In the genomic region with DNA sequence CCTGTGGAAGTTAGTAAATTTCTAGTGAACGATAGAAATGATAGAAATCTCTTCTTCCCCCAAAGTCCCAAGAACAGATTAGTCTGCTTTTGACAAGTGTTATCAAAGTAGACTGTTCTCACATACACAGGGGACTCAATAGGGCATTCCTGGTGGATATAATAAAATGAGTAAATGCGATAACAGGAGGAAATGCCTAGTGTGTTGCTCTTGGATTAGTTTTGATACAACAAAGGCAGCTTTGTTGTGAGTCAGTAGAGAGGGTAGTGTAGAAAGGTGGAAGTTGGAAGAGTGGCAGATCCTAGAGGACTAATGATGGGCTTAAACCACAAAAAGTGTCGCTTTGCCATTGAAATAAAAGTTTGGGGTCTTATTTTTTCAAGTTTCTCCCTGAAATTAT, we compare ENCODE assay signal across 12 cellular contexts. TPM values are rescaled to one million over a fixed set of nuclear protein-coding genes. Genes with fewer than 3 reads are reported as not detected.
DNase-seq lines count a peak whose midpoint lies in the region; ATAC-seq, FAIRE-seq and TF ChIP-seq lines count a peak whose summit lies in the region.
"Had no signal": no experiment of that assay in that cellular context is flagged by ENCODE, and none has a peak within 500 bp of the region (broad histone marks: within the 10 kb centered on the region; RNA-seq: fewer than 3 reads in every experiment).

No MANE protein-coding gene starts in this region.

- FAIRE-seq in bronchial epithelial cell (lab: Jason Lieb, UNC): no peak

- no peak for TF ChIP-seq CTCF in BE2C (IDR thresholded peaks at IDR 0.05; ENCODE audit: low read depth, low read length)
- TF ChIP-seq CTCF in bronchial epithelial cell (IDR thresholded peaks at IDR 0.05; ENCODE audit: insufficient read depth, low read length, severe bottlenecking): no peak
- TF ChIP-seq CTCF in GM10266 (IDR thresholded peaks at IDR 0.05; ENCODE audit: control insufficient read depth, insufficient read depth, low read depth, missing control alignments): no peak

- DNase-seq in BE2C (no peak), LoVo (ENCODE audit: low spot score) (peak; percentile 68), bronchial epithelial cell (ENCODE audit: low read depth) (peak; percentile 22), NCI-H510A (lab: John Stamatoyannopoulos, UW) (no peak), GM10266 (ENCODE audit: extremely low spot score) (no peak)
- DNase-seq: central memory CD4-positive, alpha-beta T cell; upper lobe of left lung had no signal

- no peaks in the 10 kb centered on the region for H3K9me3 ChIP-seq in BE2C
- no peaks in the 10 kb centered on the region for H3K9me3 ChIP-seq in mucosa of rectum (ENCODE audit: control insufficient read depth in 2 of 2, low read length in 2 of 2)
- H3K9me3 ChIP-seq: prostate gland, upper lobe of left lung had no signal

- peak overlapping the region; percentile 20; the same call in 1 of the 2 replicates for H3K4me3 ChIP-seq in BE2C (ENCODE audit: low read depth, low read length)
- no peak overlapping the region for H3K4me3 ChIP-seq in bronchial epithelial cell (ENCODE audit: low read depth, low read length)
- no peak overlapping the region for H3K4me3 ChIP-seq in mucosa of rectum (ENCODE audit: low read length in 2 of 2)
- H3K4me3 ChIP-seq: BLaER1, prostate gland, upper lobe of left lung had no signal

- H3K9ac ChIP-seq in mucosa of rectum (ENCODE audit: low read depth in 1 of 2, low read length in 2 of 2): no peak overlapping the region
- H3K9ac ChIP-seq: BLaER1 had no signal

- H3K27me3 ChIP-seq in BE2C (no peaks in the 10 kb centered on the region), bronchial epithelial cell (ENCODE audit: control insufficient read depth, insufficient read depth, low read length) (no peaks in the 10 kb centered on the region), mucosa of rectum (ENCODE audit: control insufficient read depth in 2 of 2, insufficient read depth in 2 of 2, low read length in 2 of 2) (no peaks in the 10 kb centered on the region)
- H3K27me3 ChIP-seq: upper lobe of left lung had no signal

- peak overlapping the region; percentile 35 to 72 for H3K27ac ChIP-seq in mucosa of rectum (ENCODE audit: low read depth in 2 of 2, low read length in 2 of 2)
- H3K27ac ChIP-seq: BLaER1, upper lobe of left lung had no signal

- peaks cover 13% of the 10 kb centered on the region for H3K4me1 ChIP-seq in BE2C
- peaks cover 15 to 45% of the 10 kb centered on the region in 2 donors for H3K4me1 ChIP-seq in mucosa of rectum (ENCODE audit: control insufficient read depth in 2 of 2, insufficient read depth in 2 of 2, low read length in 2 of 2)
- H3K4me1 ChIP-seq: prostate gland had no signal

- ATAC-seq in GM18517 (IDR thresholded peaks at IDR 0.05; ENCODE audit: unreplicated experiment) (no peak), GM21360 (IDR thresholded peaks at IDR 0.05; ENCODE audit: unreplicated experiment) (no peak)

- no peaks in the 10 kb centered on the region; the same call in 1 of the 2 replicates for H3K36me3 ChIP-seq in BE2C
- no peaks in the 10 kb centered on the region for H3K36me3 ChIP-seq in bronchial epithelial cell (ENCODE audit: control insufficient read depth, insufficient read depth, low read length)
- H3K36me3 ChIP-seq in mucosa of rectum (ENCODE audit: control insufficient read depth in 2 of 2, insufficient read depth in 2 of 2, low read length in 2 of 2): peaks cover 0 to 4% of the 10 kb centered on the region in 2 donors
- H3K36me3 ChIP-seq: BLaER1, prostate gland, upper lobe of left lung had no signal

RNA-seq across cellular contexts. Expression of a gene that starts 43.5 kb away (rescaled TPM):
- polyA plus RNA-seq in BE2C (2012; ENCODE audit: insufficient read depth, insufficient read length, low read depth): 28.5 TPM
- 45.0 and 96.9 TPM in 2 replicates for total RNA-seq in bronchial epithelial cell

RNA-seq across cellular contexts. Expression of a gene that starts 51.5 kb away (rescaled TPM):
- polyA plus RNA-seq in BE2C (2012; ENCODE audit: insufficient read depth, insufficient read length, low read depth): 4.6 TPM
- total RNA-seq in bronchial epithelial cell: 6.1 and 7.3 TPM in 2 replicates

Comparison
In these comparisons a context has a peak if more than half of its experiments do, and no peak if none do; other contexts are left out.
1. DNase-seq: peak in LoVo (single experiment) and bronchial epithelial cell (single experiment); none in BE2C (single experiment), NCI-H510A (single experiment) and GM10266 (single experiment).